24 cellular contexts compared by ENCODE assay signal in genomic region chr2:231306791-231307440, GRCh38.
DNase-seq lines count a peak whose midpoint lies in the region; ATAC-seq and TF ChIP-seq lines count a peak whose summit lies in the region.
"Had no signal": no experiment of that assay in that cellular context is flagged by ENCODE, and none has a peak within 500 bp of the region (broad histone marks: within the 10 kb centered on the region; RNA-seq: fewer than 3 reads in every experiment).

No MANE protein-coding gene starts in this region.

- no peaks in the 10 kb centered on the region for H3K9me3 ChIP-seq in HEK293 (ENCODE audit: control insufficient read depth, insufficient read depth, low read depth, low read length)
- H3K9me3 ChIP-seq in Karpas-422 (ENCODE audit: low read length): no peaks in the 10 kb centered on the region
- H3K9me3 ChIP-seq: spleen had no signal

- no peak overlapping the region for H3K56ac ChIP-seq in mesendoderm (ENCODE audit: low read length)

- in situ Hi-C loops in Caki2 (cut with HindIII; ENCODE audit: low pct_unique_long_range_greater_than_20kb, low sequenced_read_pairs): no loop called here

- WGBS in mesendoderm (ENCODE audit: extremely low coverage, insufficient coverage, low lambda C conversion rate): no CpG with 5 or more reads among the region's 6 CpGs

- no peaks in the 10 kb centered on the region for H3K27me3 Mint-ChIP-seq in chondrocyte (ENCODE audit: low read depth)
- no peaks in the 10 kb centered on the region for H3K27me3 Mint-ChIP-seq in type B pancreatic cell
- H3K27me3 Mint-ChIP-seq in activated naive CD8-positive, alpha-beta T cell treated with anti-CD3 and anti-CD28 coated beads, Interleukin-2, amount 50 U/mL, for 24 hours: no peaks in the 10 kb centered on the region
- H3K27me3 Mint-ChIP-seq: activated CD8-positive, alpha-beta T cell treated with anti-CD3 and anti-CD28 coated beads for 36 hours had no signal

- peaks cover 35% of the 10 kb centered on the region for H3K36me3 Mint-ChIP-seq in chondrocyte (ENCODE audit: low read depth)
- H3K36me3 Mint-ChIP-seq in type B pancreatic cell: peaks cover 10% of the 10 kb centered on the region
- no peaks in the 10 kb centered on the region for H3K36me3 Mint-ChIP-seq in activated naive CD8-positive, alpha-beta T cell treated with anti-CD3 and anti-CD28 coated beads, Interleukin-2, amount 50 U/mL, for 24 hours (ENCODE audit: low read depth)
- H3K36me3 Mint-ChIP-seq: CD14-positive monocyte had no signal

- CTCF ChIA-PET in HEK293 (lab: Yijun Ruan, JAX): interaction anchor here (0.7 to 2.0 kb wide), 3 partner anchors 11 to 105 kb away, joined by 5 to 13 read pairs (median 10); no protein-coding TSS in a partner anchor

- no peak for TF ChIP-seq CTCF in HEK293 (tag by site-specific recombination; IDR thresholded peaks at IDR 0.05)
- TF ChIP-seq CTCF in chondrocyte (IDR thresholded peaks at IDR 0.05): no peak
- no peak for TF ChIP-seq CTCF in type B pancreatic cell (conservative IDR thresholded peaks at IDR 0.05)

- no peak overlapping the region for H3K18ac ChIP-seq in mesendoderm (ENCODE audit: low read length)

- H3K4me2 ChIP-seq in mesendoderm (ENCODE audit: low read length): no peak overlapping the region
- H3K4me2 ChIP-seq in Karpas-422 (ENCODE audit: low read depth, low read length, poor library complexity, severe bottlenecking): no peak overlapping the region
- H3K4me2 ChIP-seq: hepatocyte had no signal

- peaks cover 21% of the 10 kb centered on the region for H3K4me1 Mint-ChIP-seq in chondrocyte (ENCODE audit: low read depth)
- H3K4me1 Mint-ChIP-seq in type B pancreatic cell (ENCODE audit: unreplicated experiment): peaks cover 5% of the 10 kb centered on the region
- H3K4me1 Mint-ChIP-seq in activated naive CD8-positive, alpha-beta T cell treated with anti-CD3 and anti-CD28 coated beads, Interleukin-2, amount 50 U/mL, for 24 hours: no peaks in the 10 kb centered on the region
- H3K4me1 Mint-ChIP-seq: mesothelial cell of epicardium had no signal

- H3K27me3 ChIP-seq in mesendoderm (ENCODE audit: insufficient read depth, low read length, poor library complexity) (no peaks in the 10 kb centered on the region), Karpas-422 (ENCODE audit: low read length) (no peaks in the 10 kb centered on the region)
- H3K27me3 ChIP-seq: hepatocyte, spleen had no signal

- H2BK5ac ChIP-seq in mesendoderm (ENCODE audit: low read length): no peak overlapping the region

- no peak overlapping the region for H3K4me3 Mint-ChIP-seq in chondrocyte (ENCODE audit: unreplicated experiment)
- H3K4me3 Mint-ChIP-seq in type B pancreatic cell: no peak overlapping the region
- H3K4me3 Mint-ChIP-seq in activated naive CD8-positive, alpha-beta T cell treated with anti-CD3 and anti-CD28 coated beads, Interleukin-2, amount 50 U/mL, for 24 hours: no peak overlapping the region
- H3K4me3 Mint-ChIP-seq: activated CD8-positive, alpha-beta T cell treated with anti-CD3 and anti-CD28 coated beads for 36 hours; CD14-positive monocyte; mesothelial cell of epicardium; T-helper 2 cell treated with Interferon-gamma antibody and Interleukin-4, amounts not matched to agents 5 μg/mL and 100 μg/mL, for 36 hours had no signal

- H3K27ac ChIP-seq in HEK293 (ENCODE audit: extremely low read depth, low read depth, low read length) (no peak overlapping the region), mesendoderm (ENCODE audit: low read depth, low read length) (no peak overlapping the region), Karpas-422 (ENCODE audit: low read length) (no peak overlapping the region)
- H3K27ac ChIP-seq: hepatocyte, spleen had no signal

- no peak for ATAC-seq in activated naive CD8-positive, alpha-beta T cell treated with anti-CD3 and anti-CD28 coated beads, Interleukin-2, amount 50 U/mL, for 24 hours
- ATAC-seq: activated CD8-positive, alpha-beta T cell treated with anti-CD3 and anti-CD28 coated beads for 36 hours; K562 had no signal

- H3K4me3 ChIP-seq in HEK293 (ENCODE audit: low read depth, low read length) (no peak overlapping the region), mesendoderm (ENCODE audit: low read length) (no peak overlapping the region), Karpas-422 (ENCODE audit: low read length) (no peak overlapping the region)
- H3K4me3 ChIP-seq: hepatocyte, K562, spleen had no signal

- DNase-seq in Caki2 (ENCODE audit: low read depth) (peak; percentile 88), chondrocyte (ENCODE audit: low spot score) (no peak), mesendoderm (peak; percentile 28), type B pancreatic cell (ENCODE audit: extremely low spot score, unreplicated experiment) (no peak), RPMI8226 (no peak), Karpas-422 (no peak)
- no peak for DNase-seq in activated naive CD8-positive, alpha-beta T cell treated with anti-CD3 and anti-CD28 coated beads, Interleukin-2, amount 50 U/mL, for 24 hours
- DNase-seq: activated CD4-positive, CD25-positive, alpha-beta regulatory T cell; activated CD8-positive, alpha-beta T cell treated with anti-CD3 and anti-CD28 coated beads for 36 hours; activated naive CD4-positive, alpha-beta T cell treated with anti-CD3 and anti-CD28 coated beads, Interleukin-2, amount 50 U/mL, for 16 hours; activated T-cell treated with anti-CD3 and anti-CD28 coated beads, Interleukin-2, amount 50 U/mL, for 48 hours; DMS53; islet precursor cell; NCI-H2081; NCI-H526 treated with DMSO at 0.1 percent for 48 hours; OCI-M1; spleen; stimulated activated CD4-positive, alpha-beta T cell treated with anti-CD3 and anti-CD28 coated beads, Interleukin-4, amount 100 ng/mL, for 4 hours had no signal

- no peak overlapping the region for H3K9ac ChIP-seq in mesendoderm (ENCODE audit: low read length)
- no peak overlapping the region for H3K9ac ChIP-seq in Karpas-422 (ENCODE audit: low read length)

- H3K9me3 Mint-ChIP-seq in chondrocyte (ENCODE audit: low read depth) (no peaks in the 10 kb centered on the region), type B pancreatic cell (no peaks in the 10 kb centered on the region)
- no peaks in the 10 kb centered on the region for H3K9me3 Mint-ChIP-seq in activated naive CD8-positive, alpha-beta T cell treated with anti-CD3 and anti-CD28 coated beads, Interleukin-2, amount 50 U/mL, for 24 hours
- H3K9me3 Mint-ChIP-seq: activated CD8-positive, alpha-beta T cell treated with anti-CD3 and anti-CD28 coated beads for 36 hours; CD14-positive monocyte; mesothelial cell of epicardium; T-helper 2 cell treated with Interferon-gamma antibody and Interleukin-4, amounts not matched to agents 5 μg/mL and 100 μg/mL, for 36 hours had no signal

- POLR2A ChIA-PET in HEK293 (lab: Yijun Ruan, JAX): no interaction called here

- H3K9me2 ChIP-seq in Karpas-422 (replicated peaks; ENCODE audit: insufficient read depth, low read length): no peaks in the 10 kb centered on the region

- H3K23ac ChIP-seq in mesendoderm (ENCODE audit: low read length): no peak overlapping the region

- H4K8ac ChIP-seq in mesendoderm (ENCODE audit: low read depth, low read length): no peak overlapping the region

- H3K36me3 ChIP-seq in HEK293 (ENCODE audit: control insufficient read depth in 2 of 2, insufficient read depth in 1 of 2, low read length in 2 of 2): no peaks in the 10 kb centered on the region
- H3K36me3 ChIP-seq in mesendoderm (ENCODE audit: control insufficient read depth, insufficient read depth, low read length): no peaks in the 10 kb centered on the region
- H3K36me3 ChIP-seq in Karpas-422 (ENCODE audit: insufficient read depth, low read length): no peaks in the 10 kb centered on the region
- H3K36me3 ChIP-seq: spleen had no signal

- no peak overlapping the region for H3K4ac ChIP-seq in mesendoderm (ENCODE audit: low read depth, low read length)

- no peak overlapping the region for H2AFZ ChIP-seq in Karpas-422 (ENCODE audit: low read length)
- H2AFZ ChIP-seq: hepatocyte had no signal

- no peak overlapping the region for H2BK120ac ChIP-seq in mesendoderm (ENCODE audit: low read depth, low read length)

- no peak overlapping the region for H2AK5ac ChIP-seq in mesendoderm (ENCODE audit: low read length)

- peaks cover 6% of the 10 kb centered on the region; the same call in 1 of the 2 replicates for H3K4me1 ChIP-seq in HEK293 (ENCODE audit: control insufficient read depth, insufficient read depth, low read length)
- peaks cover 4% of the 10 kb centered on the region for H3K4me1 ChIP-seq in mesendoderm (ENCODE audit: control insufficient read depth, low read depth, low read length)
- H3K4me1 ChIP-seq in Karpas-422 (ENCODE audit: low read length): 0 out of 2 replicates have a peak, but pooled peaks cover 2% of the 10 kb centered on the region

- no peak overlapping the region for H4K5ac ChIP-seq in mesendoderm (ENCODE audit: low read length)

- H4K20me1 ChIP-seq in Karpas-422 (ENCODE audit: insufficient read depth, low read depth, low read length): no peaks in the 10 kb centered on the region

- peak overlapping the region; percentile 69 for H3K27ac Mint-ChIP-seq in chondrocyte (ENCODE audit: unreplicated experiment)
- H3K27ac Mint-ChIP-seq in type B pancreatic cell: no peak overlapping the region
- H3K27ac Mint-ChIP-seq in activated naive CD8-positive, alpha-beta T cell treated with anti-CD3 and anti-CD28 coated beads, Interleukin-2, amount 50 U/mL, for 24 hours: no peak overlapping the region
- H3K27ac Mint-ChIP-seq: activated CD8-positive, alpha-beta T cell treated with anti-CD3 and anti-CD28 coated beads for 36 hours; mesothelial cell of epicardium; T-helper 2 cell treated with Interferon-gamma antibody and Interleukin-4, amounts not matched to agents 5 μg/mL and 100 μg/mL, for 36 hours had no signal

- no peak overlapping the region for H2BK15ac ChIP-seq in mesendoderm (replicated peaks; ENCODE audit: low read depth)

- H3K79me1 ChIP-seq in mesendoderm (ENCODE audit: low read length): no peaks in the 10 kb centered on the region

- H3K79me2 ChIP-seq in mesendoderm (ENCODE audit: control insufficient read depth, insufficient read depth, low read length) (no peaks in the 10 kb centered on the region), Karpas-422 (ENCODE audit: low read length) (no peaks in the 10 kb centered on the region)
- H3K79me2 ChIP-seq: hepatocyte had no signal

TF ChIP-seq in HEK293, 187 proteins besides CTCF, POLR2A, EP300 and RAD21:
- TF ChIP-seq SCRT2 (tag by site-specific recombination; IDR thresholded peaks at IDR 0.05) (0 out of 2 replicates have a peak, but pooled peaks have one; percentile 33), ZNF660 (tag by site-specific recombination; IDR thresholded peaks at IDR 0.05) (no peak), ZIC2 (tag by site-specific recombination; IDR thresholded peaks at IDR 0.05) (0 out of 2 replicates have a peak, but pooled peaks have one; percentile 34), ZNF792 (tag by site-specific recombination; IDR thresholded peaks at IDR 0.05) (no peak)

Comparison
In these comparisons a context has a peak if more than half of its experiments do, and no peak if none do; other contexts are left out.
1. DNase-seq: peak in Caki2 (single experiment) and mesendoderm (single experiment); none in chondrocyte (single experiment), type B pancreatic cell (single experiment), RPMI8226 (single experiment), Karpas-422 (single experiment) and activated naive CD8-positive, alpha-beta T cell treated with anti-CD3 and anti-CD28 coated beads, Interleukin-2, amount 50 U/mL, for 24 hours (single experiment).